Comparison of ENCODE assay signal across 17 cellular contexts in the genomic region with DNA sequence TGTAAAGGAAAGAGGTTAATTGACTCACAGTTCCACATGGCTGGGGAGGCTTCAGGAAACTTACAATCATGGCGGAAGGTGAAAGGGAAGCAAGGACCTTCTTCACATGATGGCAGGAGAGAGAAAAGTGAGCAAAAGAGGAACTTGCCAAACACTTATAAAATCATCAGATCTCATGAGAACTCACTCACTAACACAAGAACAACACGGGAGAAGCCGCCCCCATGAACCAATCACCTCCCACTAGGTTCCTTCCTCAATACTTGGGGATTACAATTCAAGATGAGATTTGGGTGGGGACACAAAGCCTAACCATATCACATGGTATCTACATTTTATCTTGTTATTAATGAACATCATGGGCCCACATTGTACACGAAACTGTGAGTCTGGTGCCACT. TPM values are rescaled to one million over a fixed set of nuclear protein-coding genes. Genes with fewer than 3 reads are reported as not detected.
A peak's percentile ranks its signal among the peaks of the same experiment; 100 is the strongest.
DNase-seq lines count a peak whose midpoint lies in the region; FAIRE-seq and TF ChIP-seq lines count a peak whose summit lies in the region.
"Not testable (repeated sequence)": the region's sequence is repeated elsewhere in the genome, so short reads cannot be mapped to it uniquely, and the experiment has no call there.
"Had no signal": no experiment of that assay in that cellular context is flagged by ENCODE, and none has a peak within 500 bp of the region (broad histone marks: within the 10 kb centered on the region; RNA-seq: fewer than 3 reads in every experiment).

No MANE protein-coding gene starts in this region.

- POLR2A ChIA-PET in MCF 10A (lab: Yijun Ruan, JAX), result interaction anchor here (1.6 to 6.1 kb wide), 2 partner anchors 15 to 63 kb away, joined by 6 to 60 read pairs; a partner anchor contains a TSS

- intact Hi-C loops in activated CD4-positive, alpha-beta T cell treated with anti-CD3 and anti-CD28 coated beads, Interleukin-2, amount 10 ng/mL, durations not matched to agents 24 days and 14 days (cut with micrococcal nuclease), result not testable (repeated sequence)
- intact Hi-C loops in MCF 10A (cut with micrococcal nuclease), result loop anchor here (2.0 to 5.0 kb wide), 2 partner anchors 15 to 129 kb away; no protein-coding TSS in a partner anchor

- not testable (repeated sequence) for FAIRE-seq in keratinocyte (lab: Jason Lieb, UNC)

- not testable (repeated sequence) for H3K36me3 Mint-ChIP-seq in activated CD4-positive, alpha-beta T cell treated with anti-CD3 and anti-CD28 coated beads, Interleukin-2, amount 10 ng/mL, durations not matched to agents 24 days and 14 days (ENCODE audit: low read depth); MCF 10A (ENCODE audit: insufficient read depth, unreplicated experiment); neural crest cell (ENCODE audit: low read depth)

- H3K79me2 ChIP-seq in ACC112 (ENCODE audit: control insufficient read depth, insufficient read depth, low read length, unreplicated experiment); keratinocyte (ENCODE audit: control insufficient read depth, insufficient read depth, low read length): not testable (repeated sequence)

- H3K27ac ChIP-seq in ACC112 (ENCODE audit: low read depth, low read length), result peak overlapping the region; percentile 84; the same call in 1 of the 2 replicates
- H3K27ac ChIP-seq in keratinocyte (ENCODE audit: control insufficient read depth, insufficient read depth, low read length), result peak overlapping the region; percentile 3

- peaks cover 14% of the 10 kb centered on the region for H3K9me3 Mint-ChIP-seq in activated CD4-positive, alpha-beta T cell treated with anti-CD3 and anti-CD28 coated beads, Interleukin-2, amount 10 ng/mL, durations not matched to agents 24 days and 14 days
- not testable (repeated sequence) for H3K9me3 Mint-ChIP-seq in MCF 10A (ENCODE audit: unreplicated experiment); neural crest cell

- not testable (repeated sequence) for H3K27me3 Mint-ChIP-seq in activated CD4-positive, alpha-beta T cell treated with anti-CD3 and anti-CD28 coated beads, Interleukin-2, amount 10 ng/mL, durations not matched to agents 24 days and 14 days; MCF 10A (ENCODE audit: insufficient read depth, unreplicated experiment); neural crest cell (ENCODE audit: low read depth)

- H3K4me3 Mint-ChIP-seq in activated CD4-positive, alpha-beta T cell treated with anti-CD3 and anti-CD28 coated beads, Interleukin-2, amount 10 ng/mL, durations not matched to agents 24 days and 14 days; MCF 10A (ENCODE audit: unreplicated experiment); neural crest cell: not testable (repeated sequence)

- not testable (repeated sequence) for H2AFZ ChIP-seq in ACC112 (ENCODE audit: low read length, unreplicated experiment); keratinocyte (ENCODE audit: control insufficient read depth, low read length)

- not testable (repeated sequence) for H3K9me1 ChIP-seq in keratinocyte (ENCODE audit: control insufficient read depth, extremely low read depth, insufficient read depth, low read length)

- H3K9me3 ChIP-seq in keratinocyte (ENCODE audit: control insufficient read depth, low read depth, low read length), result not testable (repeated sequence)

- H3K4me1 ChIP-seq in ACC112 (ENCODE audit: control insufficient read depth, insufficient read depth, low read length, unreplicated experiment), result peaks cover 49% of the 10 kb centered on the region
- H3K4me1 ChIP-seq in keratinocyte (ENCODE audit: control insufficient read depth, extremely low read depth, insufficient read depth, low read length), result peaks cover 52% of the 10 kb centered on the region

- dilution Hi-C loops in keratinocyte (cut with MboI; ENCODE audit: extremely low pct_ligation_motif_present, low sequenced_read_pairs), result not testable (repeated sequence)

- not testable (repeated sequence) for TF ChIP-seq CTCF in MCF 10A (IDR thresholded peaks at IDR 0.05; ENCODE audit: unreplicated experiment); keratinocyte (optimal IDR thresholded peaks at IDR 0.05 in 1 of 3, IDR thresholded peaks at IDR 0.05 in 1 of 3, conservative IDR thresholded peaks at IDR 0.05 in 1 of 3; ENCODE audit: extremely low read depth in 1 of 3, insufficient read depth in 2 of 3, low read length in 3 of 3); neural crest cell (conservative IDR thresholded peaks at IDR 0.05)

- not testable (repeated sequence) for H3K4me3 ChIP-seq in ACC112 (ENCODE audit: low read depth, low read length); keratinocyte (ENCODE audit: control insufficient read depth in 2 of 3, extremely low read depth in 1 of 3, insufficient read depth in 2 of 3, low read depth in 1 of 3, low read length in 3 of 3)

- not testable (repeated sequence) for H3K27ac Mint-ChIP-seq in activated CD4-positive, alpha-beta T cell treated with anti-CD3 and anti-CD28 coated beads, Interleukin-2, amount 10 ng/mL, durations not matched to agents 24 days and 14 days
- peak overlapping the region; percentile 72 for H3K27ac Mint-ChIP-seq in MCF 10A (ENCODE audit: low read depth, unreplicated experiment)
- peak overlapping the region; percentile 84 for H3K27ac Mint-ChIP-seq in neural crest cell (ENCODE audit: unreplicated experiment)

- not testable (repeated sequence) for H3K4me1 Mint-ChIP-seq in activated CD4-positive, alpha-beta T cell treated with anti-CD3 and anti-CD28 coated beads, Interleukin-2, amount 10 ng/mL, durations not matched to agents 24 days and 14 days; neural crest cell
- peaks cover 37% of the 10 kb centered on the region for H3K4me1 Mint-ChIP-seq in MCF 10A (ENCODE audit: insufficient read depth, unreplicated experiment)

- CTCF ChIA-PET in MCF 10A (lab: Yijun Ruan, JAX), result not testable (repeated sequence)

- not testable (repeated sequence) for H3K4me2 ChIP-seq in keratinocyte (ENCODE audit: control insufficient read depth, extremely low read depth, insufficient read depth, low read depth, low read length)

- peak; percentile 49 for DNase-seq in MV-4-11 (lab: John Stamatoyannopoulos, UW)
- DNase-seq in OCI-M1 (lab: John Stamatoyannopoulos, UW), result peak; percentile 35
- DNase-seq in activated CD4-positive, alpha-beta T cell treated with anti-CD3 and anti-CD28 coated beads, Interleukin-2, amount 10 ng/mL, durations not matched to agents 24 days and 14 days, result peak; percentile 30
- DNase-seq in MCF 10A (ENCODE audit: unreplicated experiment); keratinocyte (ENCODE audit: low read depth, low spot score); neural crest cell (ENCODE audit: low read depth, low spot score): not testable (repeated sequence)

- not testable (repeated sequence) for BruUV-seq in MCF 10A (replicated peaks; lab: Mats Ljungman, UMichigan)

- not testable (repeated sequence) for H4K20me1 ChIP-seq in keratinocyte (ENCODE audit: control insufficient read depth, extremely low read depth, insufficient read depth, low read length)

- not testable (repeated sequence) for H3K36me3 ChIP-seq in ACC112 (ENCODE audit: insufficient read depth, low read length); keratinocyte (ENCODE audit: control insufficient read depth in 2 of 2, extremely low read depth in 1 of 2, insufficient read depth in 2 of 2, low read length in 2 of 2)

- not testable (repeated sequence) for H3K27me3 ChIP-seq in ACC112 (ENCODE audit: insufficient read depth, low read length); keratinocyte (ENCODE audit: control insufficient read depth, extremely low read depth, insufficient read depth, low read length)

- H3K9ac ChIP-seq in keratinocyte (ENCODE audit: control insufficient read depth, extremely low read depth, insufficient read depth, low read length), result not testable (repeated sequence)

RNA-seq across cellular contexts. Expression of a gene that starts 51.7 kb away (rescaled TPM):
- not detected in 2 replicates for total RNA-seq in activated CD4-positive, alpha-beta T cell treated with anti-CD3 and anti-CD28 coated beads, Interleukin-2, amount 10 ng/mL, durations not matched to agents 24 days and 14 days
- total RNA-seq in MCF 10A (2022), result not detected in 2 replicates
- not detected in 3 replicates for polyA plus RNA-seq in keratinocyte
- polyA plus RNA-seq in keratinocyte (2011; ENCODE audit: low read depth), result not detected
- not detected in 2 replicates for polyA plus RNA-seq in keratinocyte (2011; cell fraction: cytosol; rRNA removed)
- polyA plus RNA-seq in keratinocyte (2011; cell fraction: nucleus; rRNA removed), result not detected in 2 replicates
- not detected in 2 replicates for polyA plus RNA-seq in keratinocyte (2012; ENCODE audit: low replicate concordance)
- not detected in 3 replicates for polyA minus RNA-seq in keratinocyte
- not detected for polyA minus RNA-seq in keratinocyte (2011; cell fraction: cytosol; rRNA and poly(A)+ RNA removed)
- not detected in 2 replicates for polyA minus RNA-seq in keratinocyte (2011; cell fraction: nucleus; rRNA and poly(A)+ RNA removed)
- 0.32 TPM in 1 of 2 replicates, not detected in the other for total RNA-seq in neural crest cell
- total RNA-seq: A172; CD4-positive, alpha-beta memory T cell; CD4-positive, CD25-positive, alpha-beta regulatory T cell; CD8-positive, alpha-beta memory T cell; Daoy; G401; GM12878 had no signal
- polyA plus RNA-seq: A549, AG04450, CD14-positive monocyte had no signal
